Comparison of ENCODE assay signal across 8 cellular contexts in the genomic region with DNA sequence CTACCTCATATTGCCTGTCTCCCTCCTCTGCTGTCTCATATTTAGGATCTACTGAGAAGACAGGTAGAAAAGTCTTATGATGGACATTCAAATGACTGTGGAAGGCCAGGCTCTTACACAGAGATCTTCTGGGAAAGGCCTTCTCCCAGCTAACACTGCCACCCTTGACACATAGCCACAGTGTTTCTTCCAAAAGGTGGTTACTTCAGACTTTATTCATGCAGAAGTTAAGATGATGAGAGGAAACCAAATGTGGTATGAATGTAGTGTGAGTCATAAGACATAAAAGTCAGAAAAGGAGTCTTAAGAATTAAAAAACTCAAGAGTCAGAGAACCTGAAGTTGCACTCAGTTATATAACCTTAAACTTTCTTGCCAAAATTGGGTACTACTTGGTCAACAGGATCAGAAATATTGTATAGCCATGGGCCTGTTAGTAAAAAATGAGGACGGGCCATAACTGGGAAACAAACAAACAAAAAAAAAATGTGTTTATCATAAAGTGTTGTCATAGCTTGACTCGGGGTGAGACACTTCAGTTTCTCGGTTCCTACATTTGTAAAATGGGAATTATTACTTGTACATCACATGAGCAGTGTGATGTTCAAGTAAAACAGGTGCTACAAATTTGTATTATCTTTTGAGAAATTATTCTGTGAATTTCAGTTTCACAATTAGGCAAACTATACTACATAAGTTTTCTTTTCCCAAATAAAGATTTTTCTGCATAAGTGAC. TPM values are rescaled to one million over a fixed set of nuclear protein-coding genes. Genes with fewer than 3 reads are reported as not detected.
DNase-seq lines count a peak whose midpoint lies in the region; ATAC-seq and TF ChIP-seq lines count a peak whose summit lies in the region.

No MANE protein-coding gene starts in this region.

- H3K9me3 ChIP-seq in adrenal gland (replicated peaks in 1 of 3) (no peaks in the 10 kb centered on the region), mucosa of descending colon (no peaks in the 10 kb centered on the region), upper lobe of left lung (no peaks in the 10 kb centered on the region)

- TF ChIP-seq POLR2A in NB4 (IDR thresholded peaks at IDR 0.05; ENCODE audit: extremely low read depth, insufficient read length), result no peak
- TF ChIP-seq POLR2A in adrenal gland (IDR thresholded peaks at IDR 0.05), result no peak
- TF ChIP-seq POLR2A in upper lobe of left lung (IDR thresholded peaks at IDR 0.05), result no peak

- DNase-seq in EL, result peak; percentile 84
- DNase-seq in NB4 (ENCODE audit: low read depth), result peak; percentile 78
- DNase-seq in adrenal gland, result no peak
- DNase-seq in mucosa of descending colon, result peak in 1 of 3 donors; percentile 20
- no peak for DNase-seq in upper lobe of left lung
- no peak for DNase-seq in NCI-H2107 treated with DMSO at 0.1 percent for 48 hours (lab: John Stamatoyannopoulos, UW; ENCODE audit: unreplicated experiment)
- no peak for DNase-seq in NCI-H146 treated with DMSO at 0.1 percent for 48 hours (lab: John Stamatoyannopoulos, UW; ENCODE audit: unreplicated experiment)

- H3K4me1 ChIP-seq in adrenal gland (replicated peaks in 1 of 2) (peaks cover 8 to 17% of the 10 kb centered on the region in 2 donors), mucosa of descending colon (ENCODE audit: low read depth) (peaks cover 36% of the 10 kb centered on the region), upper lobe of left lung (peaks cover 25 to 46% (median 28%) of the 10 kb centered on the region in 4 donors)

- H3K27me3 ChIP-seq in adrenal gland (no peaks in the 10 kb centered on the region), upper lobe of left lung (no peaks in the 10 kb centered on the region)

- ATAC-seq in GM21786 (IDR thresholded peaks at IDR 0.05; ENCODE audit: unreplicated experiment) (peak; percentile 35), mucosa of descending colon (peak; percentile 10), upper lobe of left lung (ENCODE audit: low FRiP score in 2 of 2) (no peak)

- peak overlapping the region; percentile 0 for H3K4me3 ChIP-seq in NB4 (ENCODE audit: low read depth, low read length)
- H3K4me3 ChIP-seq in adrenal gland, result no peak overlapping the region
- no peak overlapping the region for H3K4me3 ChIP-seq in mucosa of descending colon
- no peak overlapping the region for H3K4me3 ChIP-seq in upper lobe of left lung

- 71 to 80% (median 77%) methylated on average over 3 of the region's 3 CpGs for whole genome bisulfite sequencing in adrenal gland, 4 donors
- 63 to 68% methylated on average over 3 of the region's 3 CpGs for WGBS in upper lobe of left lung, 2 donors

- no peak for TF ChIP-seq EP300 in upper lobe of left lung (IDR thresholded peaks at IDR 0.05)

- H3K36me3 ChIP-seq in adrenal gland (replicated peaks in 1 of 2) (no peaks in the 10 kb centered on the region), mucosa of descending colon (ENCODE audit: low read depth) (no peaks in the 10 kb centered on the region), upper lobe of left lung (no peaks in the 10 kb centered on the region)

- TF ChIP-seq CTCF in NB4 (IDR thresholded peaks at IDR 0.05; ENCODE audit: low read depth, low read length) (no peak), adrenal gland (IDR thresholded peaks at IDR 0.05) (no peak), mucosa of descending colon (IDR thresholded peaks at IDR 0.05) (no peak), upper lobe of left lung (IDR thresholded peaks at IDR 0.05) (no peak)

- peak overlapping the region in 3 of 5 donors; percentile 86 to 94 (median 89) for H3K27ac ChIP-seq in adrenal gland
- peak overlapping the region; percentile 89 to 95 (median 90) for H3K27ac ChIP-seq in upper lobe of left lung

- intact Hi-C loops in adrenal gland (cut with DNase I) (no loop called here), mucosa of descending colon (cut with DNase I, micrococcal nuclease) (no loop called here)

RNA-seq across cellular contexts. Expression of gene DENND1B, which starts 1.2 kb away (rescaled TPM):
- total RNA-seq in adrenal gland, result 10 to 100 TPM in 2 of 8 donors, 1 to 10 TPM in 6; 3.7 to 14.3 (median 8.6) TPM
- polyA plus RNA-seq in adrenal gland, result 1 to 10 TPM; 1.7 to 4.1 (median 4.1) TPM
- total RNA-seq in mucosa of descending colon, result 10 to 100 TPM; 29.3 to 54.9 (median 32.2) TPM
- total RNA-seq in upper lobe of left lung, result 10 to 100 TPM; 14.9 to 39.1 (median 21.0) TPM

Comparison
In these comparisons a context has a peak if more than half of its experiments do, and no peak if none do; other contexts are left out.
1. DNase-seq: peak in EL (single experiment) and NB4 (single experiment); none in adrenal gland (0 of 7), upper lobe of left lung (0 of 2), NCI-H2107 treated with DMSO at 0.1 percent for 48 hours (single experiment) and NCI-H146 treated with DMSO at 0.1 percent for 48 hours (single experiment).
2. ATAC-seq: peak in GM21786 (single experiment) and mucosa of descending colon (single experiment); none in upper lobe of left lung (0 of 2).